Comparison of ENCODE assay signal across 8 cellular contexts in genomic region chr16:14285542-14286380, GRCh38.
DNase-seq lines count a peak whose midpoint lies in the region; ATAC-seq and TF ChIP-seq lines count a peak whose summit lies in the region.

No MANE protein-coding gene starts in this region.

- H3K36me3 ChIP-seq in adipocyte (ENCODE audit: control insufficient read depth, insufficient read depth, low read length, severe bottlenecking) (no peaks in the 10 kb centered on the region), heart left ventricle (no peaks in the 10 kb centered on the region), transverse colon (no peaks in the 10 kb centered on the region)

- DNase-seq in GM12865 (ENCODE audit: low read depth) (peak; percentile 97), NCI-H1436 (lab: John Stamatoyannopoulos, UW) (peak; percentile 86), SW480 (ENCODE audit: low spot score) (peak; percentile 91), adipocyte (ENCODE audit: low read depth) (peak; percentile 96), heart left ventricle (peak; percentile 92 to 95 (median 93)), pons (ENCODE audit: low spot score) (peak; percentile 85), transverse colon (peak; percentile 95)

- H3K27ac ChIP-seq in heart left ventricle (peak overlapping the region; percentile 11 to 90 (median 82)), transverse colon (peak overlapping the region; percentile 86 to 91 (median 88))

- ATAC-seq in HG02763 (IDR thresholded peaks at IDR 0.05; ENCODE audit: unreplicated experiment) (peak; percentile 81), heart left ventricle (peak; percentile 85 to 96 (median 93))

- intact Hi-C loops in heart left ventricle (cut with DNase I) (loop anchor here in 8 of 10 donors (1.0 to 10.0 kb wide), 5 partner anchors 138 to 365 kb away; partner anchors contain the start of gene ERCC4 (in 7 of the 8)), transverse colon (cut with DNase I; ENCODE audit: low total_unique reads) (no loop called here)

- TF ChIP-seq CTCF in GM12865 (IDR thresholded peaks at IDR 0.05; ENCODE audit: insufficient read depth, low read depth, low read length, missing control alignments) (no peak), heart left ventricle (IDR thresholded peaks at IDR 0.05) (no peak), transverse colon (IDR thresholded peaks at IDR 0.05) (no peak)

- H3K4me1 ChIP-seq in adipocyte (ENCODE audit: control insufficient read depth, insufficient read depth, low read length), result peaks cover 3% of the 10 kb centered on the region
- peaks cover 0 to 22% (median 8%) of the 10 kb centered on the region in 12 donors for H3K4me1 ChIP-seq in heart left ventricle
- H3K4me1 ChIP-seq in transverse colon, result peaks cover 0 to 16% (median 9%) of the 10 kb centered on the region in 4 donors

- peak overlapping the region; percentile 88 for H3K4me3 ChIP-seq in GM12865 (ENCODE audit: low read depth, low read length)
- peak overlapping the region; percentile 97 for H3K4me3 ChIP-seq in adipocyte (ENCODE audit: low read length)
- peak overlapping the region; percentile 50 to 98 (median 89) for H3K4me3 ChIP-seq in heart left ventricle
- H3K4me3 ChIP-seq in transverse colon, result peak overlapping the region; percentile 77 to 90 (median 84)

- TF ChIP-seq POLR2A in heart left ventricle (IDR thresholded peaks at IDR 0.05), result peak in 1 of 2 donors; percentile 49
- TF ChIP-seq POLR2A in transverse colon (IDR thresholded peaks at IDR 0.05), result no peak

- TF ChIP-seq EP300 in transverse colon (IDR thresholded peaks at IDR 0.05; ENCODE audit: low read depth), result no peak

- H3K9me3 ChIP-seq in adipocyte (ENCODE audit: control insufficient read depth, low read length) (peaks cover 14% of the 10 kb centered on the region), heart left ventricle (peaks cover 0 to 19% (median 12%) of the 10 kb centered on the region in 12 donors), transverse colon (peaks cover 4 to 10% of the 10 kb centered on the region in 2 donors)

- 1 to 2% (median 1%) methylated on average over 29 to 72 of the region's 72 CpGs for WGBS in heart left ventricle, 4 donors
- 2% methylated on average over 53 of the region's 72 CpGs; no CpG with 5 or more reads in 1 of the 2 donors for WGBS in transverse colon (ENCODE audit: low coverage in 1 of 2), 2 donors

- peak overlapping the region; percentile 92 for H3K9ac ChIP-seq in adipocyte (ENCODE audit: low read length)

- in situ Hi-C loops in transverse colon (cut with MboI; ENCODE audit: low pct_ligation_motif_present in 1 of 4, low pct_unique_long_range_greater_than_20kb in 1 of 4, low sequenced_read_pairs in 3 of 4), result loop anchor here in 3 of 4 donors (5.0 to 25.0 kb wide), 3 partner anchors 252 to 363 kb away; partner anchors contain the start of gene ERCC4 (in 3 of the 3)

- H3K27me3 ChIP-seq in adipocyte (replicated peaks; ENCODE audit: control insufficient read depth, insufficient read depth, low read length) (no peaks in the 10 kb centered on the region), heart left ventricle (no peaks in the 10 kb centered on the region), transverse colon (no peaks in the 10 kb centered on the region)

Comparison
In these comparisons a context has a peak if more than half of its experiments do, and no peak if none do; other contexts are left out.
1. Peak in every context shown above with its lines: DNase-seq, ATAC-seq, H3K4me3 ChIP-seq and H3K27ac ChIP-seq.